In genomic region chr21:37370152-37371040, GRCh38 we compare ENCODE assay signal across 8 cellular contexts. TPM values are rescaled to one million over a fixed set of nuclear protein-coding genes. Genes with fewer than 3 reads are reported as not detected.
DNase-seq lines count a peak whose midpoint lies in the region; ATAC-seq, FAIRE-seq and TF ChIP-seq lines count a peak whose summit lies in the region.

No MANE protein-coding gene starts in this region.

- CTCF ChIA-PET in activated CD4-positive, alpha-beta memory T cell treated with anti-CD3 and anti-CD28 coated beads, Interleukin-2, amount 10 ng/mL, durations not matched to agents 7 days and 5 days (lab: Charles Lee), result interaction anchor here (0.6 to 2.0 kb wide), 5 partner anchors 43 to 194 kb away, joined by 3 to 7 read pairs (median 4); partner anchors contain the start of gene VPS26C
- CTCF ChIA-PET in HepG2 (lab: Yijun Ruan, JAX; ENCODE audit: low intra/inter-chr PET ratio, low total read pairs), result no interaction called here

- H3K4me3 ChIP-seq in GM12875 (ENCODE audit: low read depth, low read length), result peak overlapping the region; percentile 31
- H3K4me3 ChIP-seq in HepG2 (replicated peaks in 1 of 3; ENCODE audit: insufficient read depth in 1 of 3, low read depth in 2 of 3, low read length in 3 of 3), result peak overlapping the region; percentile 37 to 92 (median 78); a peak in 4 of 6 replicates
- H3K4me3 ChIP-seq in vagina, result peak overlapping the region in 1 of 2 donors; percentile 78

- no TSS peak for BruUV-seq in HepG2 (replicated peaks; lab: Mats Ljungman, UMichigan)

- in situ Hi-C loops in HepG2 (cut with HindIII; ENCODE audit: extremely low pct_ligation_motif_present, low pct_unique_long_range_greater_than_20kb), result no loop called here

- H3K27ac ChIP-seq in HepG2 (ENCODE audit: extremely low read length, insufficient read depth, low read length) (peak overlapping the region; percentile 30), vagina (peak overlapping the region; percentile 100)

- H3K27me3 ChIP-seq in HepG2 (ENCODE audit: control insufficient read depth in 1 of 2, insufficient read depth in 2 of 2, low read length in 2 of 2), result no peaks in the 10 kb centered on the region; a peak in 1 of 5 replicates
- no peaks in the 10 kb centered on the region for H3K27me3 ChIP-seq in vagina

- H3K36me3 ChIP-seq in HepG2 (replicated peaks in 1 of 2; ENCODE audit: control insufficient read depth in 1 of 2, insufficient read depth in 2 of 2, low read length in 2 of 2), result no peaks in the 10 kb centered on the region
- H3K36me3 ChIP-seq in vagina, result no peaks in the 10 kb centered on the region

- no peak for TF ChIP-seq RAD21 in HepG2 (CRISPR knock-in tag; IDR thresholded peaks at IDR 0.05)

- H3K9me3 Mint-ChIP-seq in activated CD4-positive, alpha-beta memory T cell treated with anti-CD3 and anti-CD28 coated beads, Interleukin-2, amount 10 ng/mL, durations not matched to agents 7 days and 5 days, result no peaks in the 10 kb centered on the region

- TF ChIP-seq EP300 in HepG2 (IDR thresholded peaks at IDR 0.05; ENCODE audit: low read depth in 2 of 2, low read length in 2 of 2), result no peak
- no peak for TF ChIP-seq EP300 in HepG2 (CRISPR knock-in tag; IDR thresholded peaks at IDR 0.05; ENCODE audit: borderline replicate concordance)

- peak overlapping the region; percentile 87 for H3K27ac Mint-ChIP-seq in activated CD4-positive, alpha-beta memory T cell treated with anti-CD3 and anti-CD28 coated beads, Interleukin-2, amount 10 ng/mL, durations not matched to agents 7 days and 5 days

- H3K4me1 ChIP-seq in HepG2 (ENCODE audit: insufficient read depth, low read length), result peaks cover 60% of the 10 kb centered on the region
- peaks cover 74% of the 10 kb centered on the region for H3K4me1 ChIP-seq in vagina

- ATAC-seq in HG03175 (IDR thresholded peaks at IDR 0.05; ENCODE audit: unreplicated experiment) (peak; percentile 19), HepG2 (no peak)

- peak overlapping the region; percentile 90 for H3K4me3 Mint-ChIP-seq in activated CD4-positive, alpha-beta memory T cell treated with anti-CD3 and anti-CD28 coated beads, Interleukin-2, amount 10 ng/mL, durations not matched to agents 7 days and 5 days

- peak overlapping the region; percentile 100 for H3K9ac ChIP-seq in HepG2 (ENCODE audit: insufficient read depth, low read depth, low read length)

- peaks cover 62% of the 10 kb centered on the region for H3K4me1 Mint-ChIP-seq in activated CD4-positive, alpha-beta memory T cell treated with anti-CD3 and anti-CD28 coated beads, Interleukin-2, amount 10 ng/mL, durations not matched to agents 7 days and 5 days

- no peak overlapping the region for H2AFZ ChIP-seq in HepG2 (ENCODE audit: low read length)

- POLR2A ChIA-PET in activated CD4-positive, alpha-beta memory T cell treated with anti-CD3 and anti-CD28 coated beads, Interleukin-2, amount 10 ng/mL, durations not matched to agents 7 days and 5 days (lab: Charles Lee), result interaction anchor here (0.7 to 5.0 kb wide), 13 partner anchors 10 to 990 kb away, joined by 3 to 61 read pairs (median 4); partner anchors contain the start of gene VPS26C
- POLR2A ChIA-PET in HepG2 (lab: Yijun Ruan, JAX), result interaction anchor here (0.7 kb wide), 1 partner anchor 103 kb away, joined by 3 read pairs; the partner anchor contains the start of gene VPS26C

- H4K20me1 ChIP-seq in HepG2 (ENCODE audit: insufficient read depth, low read length), result peaks cover 72% of the 10 kb centered on the region

- peaks cover 85% of the 10 kb centered on the region for H3K79me2 ChIP-seq in HepG2 (ENCODE audit: insufficient read depth, low read length)

- H3K27me3 Mint-ChIP-seq in activated CD4-positive, alpha-beta memory T cell treated with anti-CD3 and anti-CD28 coated beads, Interleukin-2, amount 10 ng/mL, durations not matched to agents 7 days and 5 days, result no peaks in the 10 kb centered on the region

- 43% methylated on average over 8 of the region's 8 CpGs for WGBS in HepG2 (ENCODE audit: low lambda C conversion rate)

- H3K4me2 ChIP-seq in HepG2 (ENCODE audit: low read depth, low read length), result peak overlapping the region; percentile 93

- peaks cover 13% of the 10 kb centered on the region for H3K36me3 Mint-ChIP-seq in activated CD4-positive, alpha-beta memory T cell treated with anti-CD3 and anti-CD28 coated beads, Interleukin-2, amount 10 ng/mL, durations not matched to agents 7 days and 5 days (ENCODE audit: low read depth)

- intact Hi-C loops in HepG2 (cut with micrococcal nuclease; ENCODE audit: unreplicated experiment) (no loop called here), vagina (cut with DNase I) (no loop called here)

- H3K9me3 ChIP-seq in HepG2 (ENCODE audit: low read length), result no peaks in the 10 kb centered on the region
- no peaks in the 10 kb centered on the region for H3K9me3 ChIP-seq in vagina

- FAIRE-seq in HepG2 (lab: Jason Lieb, UNC), result no peak

- DNase-seq in activated CD4-positive, alpha-beta memory T cell treated with anti-CD3 and anti-CD28 coated beads, Interleukin-2, amount 10 ng/mL, durations not matched to agents 7 days and 5 days, result no peak
- DNase-seq in HepG2 (ENCODE audit: low spot score), result no peak
- DNase-seq in vagina (ENCODE audit: extremely low spot score in 2 of 2), result no peak
- no peak for DNase-seq in NCI-H1048 (lab: John Stamatoyannopoulos, UW)
- no peak for DNase-seq in HK-2 (ENCODE audit: unreplicated experiment)
- DNase-seq in cerebellar cortex (ENCODE audit: low spot score), result no peak

- TF ChIP-seq CTCF in GM12875 (IDR thresholded peaks at IDR 0.05; ENCODE audit: borderline replicate concordance, insufficient read depth, low read depth, low read length) (no peak), HepG2 (CRISPR knock-in tag; IDR thresholded peaks at IDR 0.05) (no peak), vagina (IDR thresholded peaks at IDR 0.05) (no peak)

- TF ChIP-seq POLR2A in HepG2 (IDR thresholded peaks at IDR 0.05; ENCODE audit: insufficient read depth in 1 of 2, low read depth in 2 of 2, low read length in 2 of 2) (no peak), vagina (IDR thresholded peaks at IDR 0.05) (no peak)

TF ChIP-seq in HepG2, 621 proteins besides CTCF, POLR2A, EP300 and RAD21 (continues in another document):
- TF ChIP-seq ZBTB21 (CRISPR knock-in tag; IDR thresholded peaks at IDR 0.05), result no peak
- TF ChIP-seq USF2 (IDR thresholded peaks at IDR 0.05; ENCODE audit: low read depth, low read length), result no peak
- no peak for TF ChIP-seq USF2 (CRISPR knock-in tag; IDR thresholded peaks at IDR 0.05; ENCODE audit: borderline replicate concordance)
- no peak for TF ChIP-seq MBD4 (IDR thresholded peaks at IDR 0.05; ENCODE audit: borderline replicate concordance, low read length)
- TF ChIP-seq ZNF382 (CRISPR knock-in tag; IDR thresholded peaks at IDR 0.05; ENCODE audit: borderline replicate concordance), result no peak
- no peak for TF ChIP-seq GTF2F1 (IDR thresholded peaks at IDR 0.05; ENCODE audit: low read length)
- no peak for TF ChIP-seq ZNF839 (CRISPR knock-in tag; IDR thresholded peaks at IDR 0.05; ENCODE audit: borderline replicate concordance)
- TF ChIP-seq NFKBIZ (CRISPR knock-in tag; IDR thresholded peaks at IDR 0.05), result no peak
- no peak for TF ChIP-seq KLF16 (CRISPR knock-in tag; IDR thresholded peaks at IDR 0.05)
- TF ChIP-seq HDAC2 (CRISPR knock-in tag; IDR thresholded peaks at IDR 0.05), result no peak
- TF ChIP-seq RBAK (CRISPR knock-in tag; IDR thresholded peaks at IDR 0.05), result no peak

RNA-seq across cellular contexts. Expression of gene DYRK1A, which starts 3.8 kb away (rescaled TPM):
- 10 to 100 TPM; 73.6 to 74.1 TPM for total RNA-seq in activated CD4-positive, alpha-beta memory T cell treated with anti-CD3 and anti-CD28 coated beads, Interleukin-2, amount 10 ng/mL, durations not matched to agents 7 days and 5 days
- total RNA-seq in HepG2 (2016; rRNA removed; fragmentation: Illumina TruSeq; extraction: Trizol), result 32.7 and 34.2 TPM in 2 replicates
- 19.1 and 19.6 TPM in 2 replicates for total RNA-seq in HepG2 (2016; cell fraction: cytosol; rRNA removed; fragmentation: Illumina TruSeq; extraction: Trizol; ENCODE audit: low read depth)
- total RNA-seq in HepG2 (2016; cell fraction: insoluble cytoplasmic fraction; rRNA removed; fragmentation: Illumina TruSeq; extraction: Trizol), result 30.4 and 33.9 TPM in 2 replicates
- total RNA-seq in HepG2 (2016; cell fraction: membrane; rRNA removed; fragmentation: Illumina TruSeq; extraction: Trizol), result 15.6 and 16.1 TPM in 2 replicates
- 54.9 and 62.8 TPM in 2 replicates for total RNA-seq in HepG2 (2016; cell fraction: nucleus; rRNA removed; fragmentation: Illumina TruSeq; extraction: Trizol)
- 24.6 and 28.2 TPM in 2 replicates for polyA plus RNA-seq in HepG2 (2011; rRNA removed)
- 14.9 and 16.4 TPM in 2 replicates for polyA plus RNA-seq in HepG2 (2011; cell fraction: cytosol; rRNA removed)
- 31.7 and 39.9 TPM in 2 replicates for polyA plus RNA-seq in HepG2 (2011; cell fraction: nucleus; rRNA removed)
- polyA plus RNA-seq in HepG2 (2012), result 10.1 and 12.5 TPM in 2 replicates
- 0.50 and 0.67 TPM in 2 replicates for polyA plus RNA-seq in HepG2 (2016; cell fraction: cytosol; fragmentation: Illumina TruSeq; extraction: Trizol; ENCODE audit: low read depth)
- polyA plus RNA-seq in HepG2 (2016; cell fraction: insoluble cytoplasmic fraction; fragmentation: Illumina TruSeq; extraction: Trizol; ENCODE audit: low read depth), result 16.1 and 18.0 TPM in 2 replicates
- 2.9 and 3.0 TPM in 2 replicates for polyA plus RNA-seq in HepG2 (2016; cell fraction: membrane; fragmentation: Illumina TruSeq; extraction: Trizol; ENCODE audit: low read depth)
- polyA plus RNA-seq in HepG2 (2016; cell fraction: nucleus; fragmentation: Illumina TruSeq; extraction: Trizol; ENCODE audit: insufficient read depth, low read depth), result 25.5 and 28.0 TPM in 2 replicates
- 128 and 208 TPM in 2 replicates for polyA minus RNA-seq in HepG2 (2011; rRNA and poly(A)+ RNA removed; ENCODE audit: low replicate concordance)
- polyA minus RNA-seq in HepG2 (2011; cell fraction: cytosol; rRNA and poly(A)+ RNA removed), result 25.3 and 30.3 TPM in 2 replicates
- 132 and 133 TPM in 2 replicates for polyA minus RNA-seq in HepG2 (2011; cell fraction: nucleus; rRNA and poly(A)+ RNA removed)
- 78.1 TPM for total RNA-seq in vagina
